Comparison of ENCODE assay signal across 1 cellular context in genomic region chr1:54851928-54852524, GRCh38.
TF ChIP-seq lines count a peak whose summit lies in the region.

No MANE protein-coding gene starts in this region.

TF ChIP-seq in K562, 482 proteins besides CTCF, POLR2A, EP300 and RAD21:
- TF ChIP-seq ZFP36 (IDR thresholded peaks at IDR 0.05; ENCODE audit: low read depth, low read length, partially characterized antibody) (peak; percentile 46), BACH1 (tag; IDR thresholded peaks at IDR 0.05) (no peak), RBM25 (IDR thresholded peaks at IDR 0.05; ENCODE audit: low read depth, low read length, severe bottlenecking) (peak; percentile 19)
